8 cellular contexts compared by ENCODE assay signal in genomic region chr19:16247353-16248182, GRCh38. TPM values are rescaled to one million over a fixed set of nuclear protein-coding genes. Genes with fewer than 3 reads are reported as not detected.
DNase-seq lines count a peak whose midpoint lies in the region; ATAC-seq and TF ChIP-seq lines count a peak whose summit lies in the region.

No MANE protein-coding gene starts in this region.

- CTCF ChIA-PET in WTC11 (lab: Charles Lee) = interaction anchor here (0.6 to 6.4 kb wide), 26 partner anchors 11 to 1842 kb away, joined by 3 to 92 read pairs (median 4); partner anchors contain the start of gene FAM32A
- CTCF ChIA-PET in MCF 10A (lab: Yijun Ruan, JAX) = interaction anchor here (0.6 to 4.9 kb wide), 46 partner anchors 8 to 1399 kb away, joined by 3 to 90 read pairs (median 4); partner anchors contain the start of gene OR7A10

- intact Hi-C loops in MCF 10A (cut with micrococcal nuclease) = loop anchor here (1.0 kb wide), 2 partner anchors 136 to 170 kb away; no protein-coding TSS in a partner anchor

- H3K4me3 Mint-ChIP-seq in WTC11 (no peak overlapping the region), MCF 10A (ENCODE audit: unreplicated experiment) (no peak overlapping the region)

- POLR2A ChIA-PET in WTC11 (lab: Charles Lee) = interaction anchor here (0.6 kb wide), 1 partner anchor 818 kb away, joined by 4 read pairs; no protein-coding TSS in a partner anchor
- POLR2A ChIA-PET in MCF 10A (lab: Yijun Ruan, JAX) = no interaction called here

- peak; percentile 80 for TF ChIP-seq CTCF in WTC11 (IDR thresholded peaks at IDR 0.05)
- peak; percentile 92 for TF ChIP-seq CTCF in MCF 10A (IDR thresholded peaks at IDR 0.05; ENCODE audit: unreplicated experiment)

- H3K4me1 Mint-ChIP-seq in WTC11 = no peaks in the 10 kb centered on the region
- H3K4me1 Mint-ChIP-seq in MCF 10A (ENCODE audit: insufficient read depth, unreplicated experiment) = peaks cover 7% of the 10 kb centered on the region

- BruUV-seq in MCF 10A (replicated peaks; lab: Mats Ljungman, UMichigan) = no TSS peak

- H3K36me3 Mint-ChIP-seq in WTC11 = no peaks in the 10 kb centered on the region
- H3K36me3 Mint-ChIP-seq in MCF 10A (ENCODE audit: insufficient read depth, unreplicated experiment) = no peaks in the 10 kb centered on the region

- H3K27ac Mint-ChIP-seq in WTC11 (0 out of 2 replicates have a peak overlapping the region, but pooled peaks have one; percentile 48), MCF 10A (ENCODE audit: low read depth, unreplicated experiment) (no peak overlapping the region)

- no peaks in the 10 kb centered on the region for H3K9me3 Mint-ChIP-seq in WTC11
- H3K9me3 Mint-ChIP-seq in MCF 10A (ENCODE audit: unreplicated experiment) = no peaks in the 10 kb centered on the region

- H3K27me3 Mint-ChIP-seq in WTC11 (ENCODE audit: low read depth) (no peaks in the 10 kb centered on the region), MCF 10A (ENCODE audit: insufficient read depth, unreplicated experiment) (peaks cover 17% of the 10 kb centered on the region)

- ATAC-seq in WTC11 (peak; percentile 99), HG02571 (IDR thresholded peaks at IDR 0.05; ENCODE audit: unreplicated experiment) (no peak)

- peak; percentile 69 for DNase-seq in NCI-H2227 (lab: John Stamatoyannopoulos, UW; ENCODE audit: unreplicated experiment)
- DNase-seq in NCI-H2227 treated with DMSO at 0.1 percent for 48 hours (lab: John Stamatoyannopoulos, UW) = no peak
- peak; percentile 11 for DNase-seq in NCI-H2107 treated with DMSO at 0.1 percent for 48 hours (lab: John Stamatoyannopoulos, UW; ENCODE audit: unreplicated experiment)
- DNase-seq in WTC11 (ENCODE audit: low spot score) = peak; percentile 95
- peak; percentile 78 for DNase-seq in MCF 10A (ENCODE audit: unreplicated experiment)
- peak; percentile 96 for DNase-seq in iPS-NIHi11 (ENCODE audit: low spot score)
- DNase-seq in stimulated activated CD4-positive, alpha-beta T cell treated with anti-CD3 and anti-CD28 coated beads, Interleukin-12 subunit alpha, Interleukin-12 subunit beta, amount 100 ng/mL, for 4 hours = peak; percentile 86

TF ChIP-seq in WTC11, 78 proteins besides CTCF, POLR2A, EP300 and RAD21:
- TF ChIP-seq, protein P1, sequence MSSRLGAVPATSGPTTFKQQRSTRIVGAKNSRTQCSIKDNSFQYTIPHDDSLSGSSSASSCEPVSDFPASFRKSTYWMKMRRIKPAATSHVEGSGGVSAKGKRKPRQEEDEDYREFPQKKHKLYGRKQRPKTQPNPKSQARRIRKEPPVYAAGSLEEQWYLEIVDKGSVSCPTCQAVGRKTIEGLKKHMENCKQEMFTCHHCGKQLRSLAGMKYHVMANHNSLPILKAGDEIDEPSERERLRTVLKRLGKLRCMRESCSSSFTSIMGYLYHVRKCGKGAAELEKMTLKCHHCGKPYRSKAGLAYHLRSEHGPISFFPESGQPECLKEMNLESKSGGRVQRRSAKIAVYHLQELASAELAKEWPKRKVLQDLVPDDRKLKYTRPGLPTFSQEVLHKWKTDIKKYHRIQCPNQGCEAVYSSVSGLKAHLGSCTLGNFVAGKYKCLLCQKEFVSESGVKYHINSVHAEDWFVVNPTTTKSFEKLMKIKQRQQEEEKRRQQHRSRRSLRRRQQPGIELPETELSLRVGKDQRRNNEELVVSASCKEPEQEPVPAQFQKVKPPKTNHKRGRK (CRISPR knock-in tag; IDR thresholded peaks at IDR 0.05; ENCODE audit: borderline replicate concordance) = no peak
- TF ChIP-seq ZNF121 (CRISPR knock-in tag; IDR thresholded peaks at IDR 0.05) = peak; percentile 59; the same call in 1 of the 2 replicates
- TF ChIP-seq HMGA2 (CRISPR knock-in tag; IDR thresholded peaks at IDR 0.05) = no peak
- no peak for TF ChIP-seq ZNF263 (CRISPR knock-in tag; IDR thresholded peaks at IDR 0.05; ENCODE audit: low read depth)
- no peak for TF ChIP-seq PRRX2 (CRISPR knock-in tag; IDR thresholded peaks at IDR 0.05)

RNA-seq across cellular contexts. Expression of gene AP1M1, which starts 49.9 kb away (rescaled TPM):
- total RNA-seq in WTC11 (2021) (27.7 to 34.5 TPM (median 30.5 TPM) in 3 replicates), MCF 10A (2022) (53.8 and 62.1 TPM in 2 replicates)
